In genomic region chr17:74212262-74212912, GRCh38 we compare ENCODE assay signal across 8 cellular contexts. TPM values are rescaled to one million over a fixed set of nuclear protein-coding genes. Genes with fewer than 3 reads are reported as not detected.
DNase-seq lines count a peak whose midpoint lies in the region; ATAC-seq and TF ChIP-seq lines count a peak whose summit lies in the region.

No MANE protein-coding gene starts in this region.

- peaks cover 33% of the 10 kb centered on the region for H3K36me3 ChIP-seq in PC-3 (ENCODE audit: low read depth, low read length)
- H3K36me3 ChIP-seq in mammary epithelial cell (ENCODE audit: insufficient read depth, low read length) = peaks cover 22% of the 10 kb centered on the region
- H3K36me3 ChIP-seq in left lung = peaks cover 0 to 37% of the 10 kb centered on the region in 2 donors

- ATAC-seq in PC-3 (peak; percentile 7), left lung (peak; percentile 5)

- H3K9ac ChIP-seq in PC-3 (ENCODE audit: low read length) (peak overlapping the region; percentile 57), mammary epithelial cell (ENCODE audit: insufficient read depth, low read length) (peak overlapping the region; percentile 77)

- dilution Hi-C loops in mammary epithelial cell (cut with HindIII; ENCODE audit: low sequenced_read_pairs) = no loop called here

- POLR2A ChIA-PET in PC-3 (lab: Charles Lee; ENCODE audit: unreplicated experiment) = interaction anchor here (0.5 kb wide), 1 partner anchor 1157 kb away, joined by 3 read pairs; no protein-coding TSS in a partner anchor

- peaks cover 20% of the 10 kb centered on the region for H3F3A ChIP-seq in PC-3 (ENCODE audit: low read length, unreplicated experiment)

- H2AFZ ChIP-seq in PC-3 (ENCODE audit: low read length) = peak overlapping the region; percentile 85
- H2AFZ ChIP-seq in mammary epithelial cell (ENCODE audit: low read depth, low read length) = peak overlapping the region; percentile 95

- BruUV-seq in PC-3 (replicated peaks; lab: Mats Ljungman, UMichigan) (no TSS peak), mammary epithelial cell (replicated peaks; lab: Mats Ljungman, UMichigan) (no TSS peak)

- H3K4me3 ChIP-seq in PC-3 (ENCODE audit: low read length) (peak overlapping the region; percentile 72), mammary epithelial cell (replicated peaks in 1 of 3; ENCODE audit: insufficient read depth in 1 of 3, low read depth in 2 of 3, low read length in 3 of 3) (peak overlapping the region; percentile 55 to 66 (median 64)), left lung (peak overlapping the region; percentile 53 to 54)

- WGBS in mammary epithelial cell (ENCODE audit: low coverage, missing lambda C conversion rate) = 6% methylated on average over 31 of the region's 44 CpGs

- H3K9me3 ChIP-seq in PC-3 (ENCODE audit: low read length) (no peaks in the 10 kb centered on the region), mammary epithelial cell (replicated peaks; ENCODE audit: insufficient read depth, low read length) (no peaks in the 10 kb centered on the region), left lung (no peaks in the 10 kb centered on the region)

- intact Hi-C loops in PC-3 (cut with micrococcal nuclease) (loop anchor here (5.0 kb wide), 3 partner anchors 70 to 220 kb away; partner anchors contain the start of genes BTBD17 and GPRC5C), mammary epithelial cell (cut with micrococcal nuclease) (loop anchor here (2.0 to 5.0 kb wide), 2 partner anchors 85 to 156 kb away; no protein-coding TSS in a partner anchor), left lung (cut with DNase I) (loop anchor here in 1 of 2 donors (5.0 kb wide), 1 partner anchor 85 kb away; no protein-coding TSS in a partner anchor)

- peaks cover 17% of the 10 kb centered on the region for H3K79me2 ChIP-seq in PC-3 (ENCODE audit: low read length)
- H3K79me2 ChIP-seq in mammary epithelial cell (ENCODE audit: insufficient read depth, low read length) = peaks cover 21% of the 10 kb centered on the region

- H3K4me1 ChIP-seq in PC-3 (ENCODE audit: insufficient read depth, low read length) (peaks cover 40% of the 10 kb centered on the region), mammary epithelial cell (ENCODE audit: insufficient read depth, low read length) (peaks cover 47% of the 10 kb centered on the region), left lung (peaks cover 21 to 63% of the 10 kb centered on the region in 2 donors)

- H3K27me3 ChIP-seq in PC-3 (ENCODE audit: low read length) = no peaks in the 10 kb centered on the region
- H3K27me3 ChIP-seq in mammary epithelial cell (ENCODE audit: insufficient read depth, low read length) = no peaks in the 10 kb centered on the region
- peaks cover 0 to 21% of the 10 kb centered on the region in 2 donors for H3K27me3 ChIP-seq in left lung

- H4K20me1 ChIP-seq in PC-3 (ENCODE audit: low read length) (peaks cover 31% of the 10 kb centered on the region), mammary epithelial cell (ENCODE audit: insufficient read depth, low read length) (peaks cover 3% of the 10 kb centered on the region)

- in situ Hi-C loops in mammary epithelial cell (cut with MboI; ENCODE audit: low sequenced_read_pairs in 2 of 2) = no loop called here

- CTCF ChIA-PET in PC-3 (lab: Charles Lee) = interaction anchor here (0.8 to 1.6 kb wide), 6 partner anchors 13 to 149 kb away, joined by 3 to 13 read pairs (median 7); partner anchors contain the start of gene BTBD17
- CTCF ChIA-PET in mammary epithelial cell (lab: Charles Lee; ENCODE audit: low non-redundant PET) = no interaction called here

- no peaks in the 10 kb centered on the region for H3K9me2 ChIP-seq in PC-3 (replicated peaks; ENCODE audit: low read length)

- TF ChIP-seq CTCF in PC-3 (conservative IDR thresholded peaks at IDR 0.05; ENCODE audit: low read depth, low read length) (no peak), mammary epithelial cell (conservative IDR thresholded peaks at IDR 0.05 in 1 of 2, IDR thresholded peaks at IDR 0.05 in 1 of 2; ENCODE audit: extremely low read depth in 1 of 2, insufficient read depth in 1 of 2, low read depth in 1 of 2, low read length in 2 of 2) (peak in 1 of 2 donors; percentile 7), left lung (IDR thresholded peaks at IDR 0.05) (no peak)

- H3K27ac ChIP-seq in PC-3 (ENCODE audit: low read length) = peak overlapping the region; percentile 48
- no peak overlapping the region for H3K27ac ChIP-seq in mammary epithelial cell (ENCODE audit: insufficient read depth, low read depth, low read length)
- peak overlapping the region; percentile 79 to 81 for H3K27ac ChIP-seq in left lung
- H3K27ac ChIP-seq in temporal lobe (ENCODE audit: low read depth, low read length) = peak overlapping the region; percentile 94

- DNase-seq in activated CD4-positive, CD25-positive, alpha-beta regulatory T cell treated with anti-CD3 and anti-CD28 coated beads, Interleukin-2, amount 50 U/mL, for 72 hours = peak; percentile 40
- no peak for DNase-seq in activated CD4-positive, CD25-positive, alpha-beta regulatory T cell (lab: John Stamatoyannopoulos, UW)
- DNase-seq in PC-3 (peak; percentile 33), mammary epithelial cell (no peak), left lung (peak in 1 of 2 donors; percentile 83), foreskin melanocyte (no peak), NCI-H2029 treated with DMSO at 0.1 percent for 48 hours (lab: John Stamatoyannopoulos, UW) (no peak)

- H3K4me2 ChIP-seq in PC-3 (ENCODE audit: low read length) (peak overlapping the region; percentile 88), mammary epithelial cell (ENCODE audit: insufficient read depth, low read depth, low read length) (peak overlapping the region; percentile 93)

RNA-seq across cellular contexts. Expression of gene TTYH2, which starts 1.0 kb away (rescaled TPM):
- total RNA-seq in PC-3 (2014; rRNA removed) (17.6 and 21.0 TPM in 2 replicates), mammary epithelial cell (under 1 TPM; 0.49 to 0.67 TPM), left lung (1 to 10 TPM; 6.9 to 7.7 TPM), temporal lobe (6.4 TPM)
- polyA plus RNA-seq in mammary epithelial cell = 0.23 TPM
- 2.1 TPM for polyA minus RNA-seq in mammary epithelial cell

RNA-seq across cellular contexts. Expression of gene RPL38, which starts 8.9 kb away (rescaled TPM):
- total RNA-seq in PC-3 (2014; rRNA removed) (2,878 and 3,689 TPM in 2 replicates), mammary epithelial cell (100 to 1,000 TPM; 487 to 802 TPM), left lung (100 to 1,000 TPM; 624 to 726 TPM), temporal lobe (757 TPM)
- 972 TPM for polyA plus RNA-seq in mammary epithelial cell
- polyA minus RNA-seq in mammary epithelial cell = 599 TPM

Comparison
In these comparisons a context has a peak if more than half of its experiments do, and no peak if none do; other contexts are left out.
1. DNase-seq: peak in activated CD4-positive, CD25-positive, alpha-beta regulatory T cell treated with anti-CD3 and anti-CD28 coated beads, Interleukin-2, amount 50 U/mL, for 72 hours (single experiment) and PC-3 (single experiment); none in activated CD4-positive, CD25-positive, alpha-beta regulatory T cell (0 of 4), mammary epithelial cell (single experiment), foreskin melanocyte (single experiment) and NCI-H2029 treated with DMSO at 0.1 percent for 48 hours (single experiment).
2. Peak in every context shown above with its lines, with median percentiles within 50 percentile points of each other: H3K4me3 ChIP-seq.